1 cellular context compared by ENCODE assay signal in genomic region chr12:6086316-6086715, GRCh38.
TF ChIP-seq lines count a peak whose summit lies in the region.

No MANE protein-coding gene starts in this region.

TF ChIP-seq in HepG2, 621 proteins besides CTCF, POLR2A, EP300 and RAD21:
- no peak for TF ChIP-seq ZFP36 (IDR thresholded peaks at IDR 0.05; ENCODE audit: borderline replicate concordance, low read depth, low read length, partially characterized antibody)
- TF ChIP-seq ZNF121 (CRISPR knock-in tag; IDR thresholded peaks at IDR 0.05): peak; percentile 41; the same call in 1 of the 2 replicates
- TF ChIP-seq AKNA (CRISPR knock-in tag; IDR thresholded peaks at IDR 0.05; ENCODE audit: borderline replicate concordance): no peak
